8 cellular contexts compared by ENCODE assay signal in genomic region chr19:46717716-46718143, GRCh38. TPM values are rescaled to one million over a fixed set of nuclear protein-coding genes. Genes with fewer than 3 reads are reported as not detected.
DNase-seq lines count a peak whose midpoint lies in the region; ATAC-seq, FAIRE-seq and TF ChIP-seq lines count a peak whose summit lies in the region.

No MANE protein-coding gene starts in this region.

- in situ Hi-C loops in IMR-90 (cut with MboI; ENCODE audit: low sequenced_read_pairs), result no loop called here

- no peaks in the 10 kb centered on the region for H3K27me3 Mint-ChIP-seq in MCF 10A (ENCODE audit: insufficient read depth, unreplicated experiment)

- H3K23ac ChIP-seq in IMR-90 (ENCODE audit: low read depth, low read length), result peak overlapping the region; percentile 53; the same call in 1 of the 2 replicates

- H2BK20ac ChIP-seq in IMR-90 (ENCODE audit: low read depth, low read length), result no peak overlapping the region

- H3K4me3 ChIP-seq in BJ (ENCODE audit: low read depth, low read length), result peak overlapping the region; percentile 89
- peak overlapping the region; percentile 93 for H3K4me3 ChIP-seq in IMR-90 (ENCODE audit: insufficient read depth, low read depth, low read length)
- H3K4me3 ChIP-seq in mucosa of rectum (ENCODE audit: low read length in 2 of 2), result peak overlapping the region; percentile 85 to 90
- no peak overlapping the region; the same call in 1 of the 2 replicates for H3K4me3 ChIP-seq in MG63

- peak overlapping the region; percentile 81 for H2AK5ac ChIP-seq in IMR-90 (ENCODE audit: low read depth, low read length)

- no peak overlapping the region for H3K56ac ChIP-seq in IMR-90 (ENCODE audit: extremely low read depth, insufficient read depth, low read length)

- 0 out of 2 replicates have a peak overlapping the region, but pooled peaks have one; percentile 91 for H3K4ac ChIP-seq in IMR-90 (ENCODE audit: low read depth, low read length)

- H3K36me3 Mint-ChIP-seq in MCF 10A (ENCODE audit: insufficient read depth, unreplicated experiment), result peaks cover 31% of the 10 kb centered on the region

- peaks cover 10 to 59% of the 10 kb centered on the region in 2 experiments for H3K79me1 ChIP-seq in IMR-90 (ENCODE audit: low read depth in 1 of 2, low read length in 2 of 2)

- no peaks in the 10 kb centered on the region for H3K9me3 Mint-ChIP-seq in MCF 10A (ENCODE audit: unreplicated experiment)

- H4K5ac ChIP-seq in IMR-90 (ENCODE audit: low read depth, low read length), result 0 out of 2 replicates have a peak overlapping the region, but pooled peaks have one; percentile 23

- H3K14ac ChIP-seq in IMR-90 (replicated peaks; ENCODE audit: low read depth, low read length), result no peak overlapping the region

- BruUV-seq in IMR-90 (replicated peaks; lab: Mats Ljungman, UMichigan), result no TSS peak
- no TSS peak for BruUV-seq in MCF 10A (replicated peaks; lab: Mats Ljungman, UMichigan)

- ATAC-seq in IMR-90 (ENCODE audit: low read depth) (no peak), GM18909 (IDR thresholded peaks at IDR 0.05; ENCODE audit: poor library complexity, unreplicated experiment) (no peak), GM18858 (IDR thresholded peaks at IDR 0.05; ENCODE audit: unreplicated experiment) (no peak)

- H2BK15ac ChIP-seq in IMR-90 (ENCODE audit: low read depth, low read length), result no peak overlapping the region

- no peaks in the 10 kb centered on the region for H3K4me1 Mint-ChIP-seq in MCF 10A (ENCODE audit: insufficient read depth, unreplicated experiment)

- H3K4me3 Mint-ChIP-seq in MCF 10A (ENCODE audit: unreplicated experiment), result peak overlapping the region; percentile 97

- peak overlapping the region; percentile 99 for H3K9ac ChIP-seq in IMR-90 (ENCODE audit: low read depth, low read length)
- peak overlapping the region; percentile 87 to 89 for H3K9ac ChIP-seq in mucosa of rectum (ENCODE audit: low read depth in 1 of 2, low read length in 2 of 2)

- no peak for TF ChIP-seq POLR2A in IMR-90 (IDR thresholded peaks at IDR 0.05; ENCODE audit: low read depth, low read length)

- WGBS in IMR-90 (ENCODE audit: extremely low coverage in 2 of 2, insufficient read length in 1 of 2), 2 experiments, result 50% methylated on average over 2 of the region's 9 CpGs; no CpG with 5 or more reads in 1 of the 2 experiments

- intact Hi-C loops in IMR-90 (cut with micrococcal nuclease), result no loop called here
- intact Hi-C loops in MCF 10A (cut with micrococcal nuclease), result no loop called here

- H3K4me1 ChIP-seq in IMR-90 (ENCODE audit: control insufficient read depth, insufficient read depth, low read length) (peaks cover 7% of the 10 kb centered on the region), mucosa of rectum (ENCODE audit: control insufficient read depth in 2 of 2, insufficient read depth in 2 of 2, low read length in 2 of 2) (peaks cover 22 to 29% of the 10 kb centered on the region in 2 donors)

- TF ChIP-seq CTCF in BJ (IDR thresholded peaks at IDR 0.05; ENCODE audit: insufficient read depth, low read depth, low read length) (no peak), IMR-90 (conservative IDR thresholded peaks at IDR 0.05; ENCODE audit: low read depth, low read length) (no peak), MCF 10A (IDR thresholded peaks at IDR 0.05; ENCODE audit: unreplicated experiment) (no peak)

- DNase-seq in BJ (ENCODE audit: low read depth), result no peak
- DNase-seq in IMR-90, result no peak
- no peak for DNase-seq in MCF 10A (ENCODE audit: unreplicated experiment)
- no peak for DNase-seq in RCC 7860 (ENCODE audit: low spot score)
- DNase-seq in MG63, result no peak

- CTCF ChIA-PET in BJ (lab: Yijun Ruan, JAX) (interaction anchor here (0.6 to 4.5 kb wide), 2 partner anchors 12 to 178 kb away, joined by 3 to 37 read pairs; no protein-coding TSS in a partner anchor), IMR-90 (lab: Yijun Ruan, JAX) (no interaction called here), MCF 10A (lab: Yijun Ruan, JAX) (interaction anchor here (1.0 to 1.1 kb wide), 3 partner anchors 10 to 104 kb away, joined by 3 to 8 read pairs (median 5); no protein-coding TSS in a partner anchor)

- peaks cover 22% of the 10 kb centered on the region for H3K36me3 ChIP-seq in BJ (ENCODE audit: control insufficient read depth, insufficient read depth, low read length)
- peaks cover 28% of the 10 kb centered on the region for H3K36me3 ChIP-seq in IMR-90 (ENCODE audit: control insufficient read depth, insufficient read depth, low read length)
- H3K36me3 ChIP-seq in mucosa of rectum (ENCODE audit: control insufficient read depth in 2 of 2, insufficient read depth in 2 of 2, low read length in 2 of 2), result peaks cover 22% of the 10 kb centered on the region in 2 donors
- peaks cover 30% of the 10 kb centered on the region for H3K36me3 ChIP-seq in MG63

- POLR2A ChIA-PET in BJ (lab: Charles Lee) (no interaction called here), IMR-90 (lab: Charles Lee; ENCODE audit: unreplicated experiment) (no interaction called here), MCF 10A (lab: Yijun Ruan, JAX) (no interaction called here)

- no peak for FAIRE-seq in RCC 7860 (lab: Jason Lieb, UNC)

- H3K27ac Mint-ChIP-seq in MCF 10A (ENCODE audit: low read depth, unreplicated experiment), result no peak overlapping the region

- no peak overlapping the region for H2BK120ac ChIP-seq in IMR-90 (ENCODE audit: low read depth, low read length)

- dilution Hi-C loops in IMR-90 (cut with HindIII; ENCODE audit: low sequenced_read_pairs, unreplicated experiment), result no loop called here

- H4K91ac ChIP-seq in IMR-90 (ENCODE audit: insufficient read depth, low read depth, low read length), result no peak overlapping the region

- no peak overlapping the region for H3K18ac ChIP-seq in IMR-90 (ENCODE audit: low read depth, low read length)

- H3K27ac ChIP-seq in IMR-90 (ENCODE audit: insufficient read depth, low read length), result peak overlapping the region; percentile 99; the same call in 1 of the 2 replicates
- H3K27ac ChIP-seq in mucosa of rectum (ENCODE audit: low read depth in 2 of 2, low read length in 2 of 2), result peak overlapping the region; percentile 35 to 83

- H3K4me2 ChIP-seq in IMR-90 (ENCODE audit: low read depth, low read length), result peak overlapping the region; percentile 92

- H2BK5ac ChIP-seq in IMR-90 (ENCODE audit: low read depth, low read length, poor library complexity, severe bottlenecking), result no peak overlapping the region

- H3K9me1 ChIP-seq in IMR-90 (ENCODE audit: insufficient read depth, low read length), result no peaks in the 10 kb centered on the region

- H4K20me1 ChIP-seq in IMR-90 (ENCODE audit: insufficient read depth, low read length), result peaks cover 6% of the 10 kb centered on the region

- peak overlapping the region; percentile 78 to 96; a peak in 2 of 4 replicates for H4K8ac ChIP-seq in IMR-90 (ENCODE audit: low read depth in 2 of 2, low read length in 2 of 2)

- no peak for TF ChIP-seq RAD21 in IMR-90 (IDR thresholded peaks at IDR 0.05; ENCODE audit: low read length)

- H3K27me3 ChIP-seq in BJ (ENCODE audit: control insufficient read depth, insufficient read depth, low read length), result no peaks in the 10 kb centered on the region
- no peaks in the 10 kb centered on the region for H3K27me3 ChIP-seq in IMR-90 (ENCODE audit: control insufficient read depth, insufficient read depth, low read length)
- no peaks in the 10 kb centered on the region for H3K27me3 ChIP-seq in mucosa of rectum (ENCODE audit: control insufficient read depth in 2 of 2, insufficient read depth in 2 of 2, low read length in 2 of 2)
- H3K27me3 ChIP-seq in MG63, result no peaks in the 10 kb centered on the region

- H2AFZ ChIP-seq in IMR-90 (replicated peaks; ENCODE audit: low read length, poor library complexity), result no peak overlapping the region

- peak overlapping the region; percentile 73 for H2AK9ac ChIP-seq in IMR-90 (replicated peaks; ENCODE audit: low read depth, low read length, poor library complexity)

- H3K9me3 ChIP-seq in IMR-90 (ENCODE audit: control insufficient read depth, insufficient read depth, low read length) (no peaks in the 10 kb centered on the region), mucosa of rectum (ENCODE audit: control insufficient read depth in 2 of 2, low read length in 2 of 2) (no peaks in the 10 kb centered on the region), MG63 (no peaks in the 10 kb centered on the region)

TF ChIP-seq in IMR-90, 13 proteins besides CTCF, POLR2A, EP300 and RAD21 (continues in another document):
- no peak for TF ChIP-seq SMC3 (IDR thresholded peaks at IDR 0.05; ENCODE audit: low read depth, low read length)

RNA-seq across cellular contexts. Expression of gene PRKD2, which starts 0.8 kb away (rescaled TPM):
- polyA plus RNA-seq in BJ (2011; rRNA removed), result 11.4 and 19.4 TPM in 2 replicates
- polyA minus RNA-seq in BJ (2011; rRNA and poly(A)+ RNA removed), result 16.8 and 22.1 TPM in 2 replicates
- total RNA-seq in IMR-90 (2012; rRNA removed), result 9.9 and 10.0 TPM in 2 replicates
- polyA plus RNA-seq in IMR-90 (2012; rRNA removed), result 18.8 and 19.6 TPM in 2 replicates
- 8.8 and 25.6 TPM in 2 replicates for polyA plus RNA-seq in IMR-90 (2012; cell fraction: cytosol; rRNA removed)
- 44.4 and 97.9 TPM in 2 replicates for polyA plus RNA-seq in IMR-90 (2012; cell fraction: nucleus; rRNA removed; ENCODE audit: low replicate concordance)
- 30.4 and 35.9 TPM in 2 replicates for total RNA-seq in MCF 10A (2022)
- 8.6 and 20.4 TPM in 2 replicates for total RNA-seq in MG63 (2014; rRNA removed; shearing (Covaris generic); ENCODE audit: low replicate concordance)

RNA-seq across cellular contexts. Expression of gene FKRP, which starts 28.1 kb away (rescaled TPM):
- polyA plus RNA-seq in BJ (2011; rRNA removed) (12.6 and 15.1 TPM in 2 replicates), IMR-90 (2012; rRNA removed) (25.3 and 28.5 TPM in 2 replicates)
- polyA minus RNA-seq in BJ (2011; rRNA and poly(A)+ RNA removed), result 4.5 and 5.4 TPM in 2 replicates
- total RNA-seq in IMR-90 (2012; rRNA removed) (5.8 and 6.1 TPM in 2 replicates), MCF 10A (2022) (21.2 and 23.9 TPM in 2 replicates)
- 22.3 and 36.1 TPM in 2 replicates for polyA plus RNA-seq in IMR-90 (2012; cell fraction: cytosol; rRNA removed)
- polyA plus RNA-seq in IMR-90 (2012; cell fraction: nucleus; rRNA removed; ENCODE audit: low replicate concordance), result 50.3 and 64.5 TPM in 2 replicates
- total RNA-seq in MG63 (2014; rRNA removed; shearing (Covaris generic); ENCODE audit: low replicate concordance), result 6.5 and 18.0 TPM in 2 replicates

RNA-seq across cellular contexts. Expression of gene STRN4, which starts 28.5 kb away (rescaled TPM):
- polyA plus RNA-seq in BJ (2011; rRNA removed) (40.5 and 78.6 TPM in 2 replicates), IMR-90 (2012; rRNA removed) (112 and 127 TPM in 2 replicates)
- 57.7 and 65.0 TPM in 2 replicates for polyA minus RNA-seq in BJ (2011; rRNA and poly(A)+ RNA removed)
- total RNA-seq in IMR-90 (2012; rRNA removed) (36.7 and 37.8 TPM in 2 replicates), MCF 10A (2022) (90.1 and 92.3 TPM in 2 replicates)
- polyA plus RNA-seq in IMR-90 (2012; cell fraction: cytosol; rRNA removed), result 111 and 127 TPM in 2 replicates
- polyA plus RNA-seq in IMR-90 (2012; cell fraction: nucleus; rRNA removed; ENCODE audit: low replicate concordance), result 158 and 365 TPM in 2 replicates
- total RNA-seq in MG63 (2014; rRNA removed; shearing (Covaris generic); ENCODE audit: low replicate concordance), result 55.2 and 81.7 TPM in 2 replicates

RNA-seq across cellular contexts. Expression of gene DACT3, which starts 56.7 kb away (rescaled TPM):
- polyA plus RNA-seq in BJ (2011; rRNA removed) (6.2 and 7.1 TPM in 2 replicates), IMR-90 (2012; rRNA removed) (4.9 and 5.7 TPM in 2 replicates)
- polyA minus RNA-seq in BJ (2011; rRNA and poly(A)+ RNA removed), result 4.1 and 5.5 TPM in 2 replicates
- total RNA-seq in IMR-90 (2012; rRNA removed) (1.6 and 1.9 TPM in 2 replicates), MCF 10A (2022) (0.09 TPM in 1 of 2 replicates, not detected in the other)
- polyA plus RNA-seq in IMR-90 (2012; cell fraction: cytosol; rRNA removed), result 3.0 and 6.6 TPM in 2 replicates
- 6.5 and 7.5 TPM in 2 replicates for polyA plus RNA-seq in IMR-90 (2012; cell fraction: nucleus; rRNA removed; ENCODE audit: low replicate concordance)
- 1.5 and 1.7 TPM in 2 replicates for total RNA-seq in MG63 (2014; rRNA removed; shearing (Covaris generic); ENCODE audit: low replicate concordance)
